Comparison of ENCODE assay signal across 8 cellular contexts in the genomic region with DNA sequence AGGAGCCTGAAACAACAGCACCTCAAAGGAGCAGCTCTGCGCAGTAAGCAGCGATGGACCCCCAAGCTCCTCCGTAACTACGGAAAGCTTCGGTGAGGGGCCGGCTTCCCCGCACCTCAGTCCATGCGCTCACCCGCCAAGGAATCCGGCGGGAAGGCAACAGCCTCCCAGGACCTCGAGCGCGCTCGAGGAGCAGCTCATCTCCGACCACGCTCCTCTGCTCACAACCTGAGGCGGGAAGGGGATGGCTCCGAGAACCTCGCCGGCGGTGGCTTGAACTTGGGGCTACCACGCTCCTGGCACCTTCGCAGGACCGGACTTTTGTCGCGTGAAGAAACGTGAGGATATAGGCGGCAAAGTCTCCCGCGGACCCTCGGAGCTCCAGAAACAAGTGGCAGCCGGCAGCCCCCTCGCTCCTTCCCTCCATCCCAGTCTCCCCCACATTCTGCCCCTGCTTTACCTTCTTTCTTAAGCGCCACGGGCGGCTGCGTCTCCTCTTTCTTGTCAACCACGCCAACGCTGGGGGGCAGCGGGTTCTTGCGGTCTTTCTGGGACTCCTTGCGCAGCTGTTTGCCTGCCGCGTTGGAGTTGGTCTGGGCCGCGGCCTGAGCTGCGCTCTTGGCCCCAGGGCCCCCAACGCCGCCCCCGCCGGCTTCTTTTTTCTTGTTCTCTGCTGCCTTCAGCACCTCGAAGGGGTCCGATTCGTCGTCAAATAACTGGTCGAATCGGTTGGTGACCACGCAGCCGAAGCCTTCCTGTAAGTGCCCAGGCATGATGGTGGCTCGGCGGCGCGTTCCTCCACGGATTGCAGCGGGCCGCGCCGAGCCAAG. TPM values are rescaled to one million over a fixed set of nuclear protein-coding genes. Genes with fewer than 3 reads are reported as not detected.
DNase-seq lines count a peak whose midpoint lies in the region; ATAC-seq and TF ChIP-seq lines count a peak whose summit lies in the region.

No MANE protein-coding gene starts in this region.

- peaks cover 8% of the 10 kb centered on the region for H3K4me1 Mint-ChIP-seq in Caco-2 (ENCODE audit: low read depth, unreplicated experiment)
- peaks cover 70% of the 10 kb centered on the region for H3K4me1 Mint-ChIP-seq in activated T-cell treated with anti-CD3 and anti-CD28 coated beads, Interleukin-2, amount 50 U/mL, for 72 hours (ENCODE audit: low read depth)

- H3K27me3 ChIP-seq in Caco-2 (replicated peaks; ENCODE audit: control insufficient read depth, insufficient read depth, low read length): no peaks in the 10 kb centered on the region
- H3K27me3 ChIP-seq in osteoblast (ENCODE audit: insufficient read depth, low read length): no peaks in the 10 kb centered on the region
- no peaks in the 10 kb centered on the region for H3K27me3 ChIP-seq in upper lobe of right lung

- no peaks in the 10 kb centered on the region for H3K9me3 Mint-ChIP-seq in Caco-2 (ENCODE audit: unreplicated experiment)
- no peaks in the 10 kb centered on the region for H3K9me3 Mint-ChIP-seq in activated T-cell treated with anti-CD3 and anti-CD28 coated beads, Interleukin-2, amount 50 U/mL, for 72 hours

- peaks cover 53% of the 10 kb centered on the region for H3K79me2 ChIP-seq in osteoblast (ENCODE audit: insufficient read depth, low read length)

- TF ChIP-seq POLR2A in NB4 (IDR thresholded peaks at IDR 0.05; ENCODE audit: extremely low read depth, insufficient read length): peak; percentile 59

- H4K20me1 ChIP-seq in osteoblast (ENCODE audit: insufficient read depth, low read length): peaks cover 48% of the 10 kb centered on the region

- CTCF ChIA-PET in Caco-2 (lab: Charles Lee): interaction anchor here (0.7 kb wide), 1 partner anchor 71 kb away, joined by 4 read pairs; no protein-coding TSS in a partner anchor

- TF ChIP-seq CTCF in Caco-2 (IDR thresholded peaks at IDR 0.05; ENCODE audit: insufficient read depth in 1 of 2, low read depth in 1 of 2, low read length in 1 of 2, severe bottlenecking in 1 of 2, unreplicated experiment in 1 of 2) (no peak), NB4 (IDR thresholded peaks at IDR 0.05; ENCODE audit: low read depth, low read length) (no peak), osteoblast (IDR thresholded peaks at IDR 0.05; ENCODE audit: extremely low read depth, low read depth, low read length) (no peak), upper lobe of right lung (IDR thresholded peaks at IDR 0.05) (no peak)

- H3K27ac ChIP-seq in osteoblast (ENCODE audit: low read depth, low read length) (peak overlapping the region; percentile 82), upper lobe of right lung (peak overlapping the region; percentile 92)

- DNase-seq in Caco-2 (peak in 1 of 2 experiments; percentile 15), NB4 (ENCODE audit: low read depth) (peak; percentile 43), germinal center (ENCODE audit: low spot score) (peak; percentile 24), osteoblast (ENCODE audit: insufficient read length, low spot score, missing footprints) (no peak), upper lobe of right lung (peak; percentile 73), ureter (ENCODE audit: low spot score) (no peak)
- peak; percentile 31 to 44 for DNase-seq in activated T-cell treated with anti-CD3 and anti-CD28 coated beads, Interleukin-2, amount 50 U/mL, for 72 hours

- intact Hi-C loops in Caco-2 (cut with micrococcal nuclease; ENCODE audit: unreplicated experiment) (loop anchor here (2.0 kb wide), 1 partner anchor 71 kb away; no protein-coding TSS in a partner anchor), upper lobe of right lung (cut with DNase I) (no loop called here)

- ATAC-seq in GM21786 (IDR thresholded peaks at IDR 0.05; ENCODE audit: unreplicated experiment) (peak; percentile 0), upper lobe of right lung (peak; percentile 8)
- ATAC-seq in activated T-cell treated with anti-CD3 and anti-CD28 coated beads, Interleukin-2, amount 50 U/mL, for 72 hours (replicated peaks in 1 of 2): peak; percentile 1 to 5

- H3K36me3 ChIP-seq in Caco-2 (ENCODE audit: control insufficient read depth, insufficient read depth, low read length) (no peaks in the 10 kb centered on the region), osteoblast (ENCODE audit: insufficient read depth, low read length) (peaks cover 16% of the 10 kb centered on the region), upper lobe of right lung (peaks cover 15% of the 10 kb centered on the region)

- peak overlapping the region; percentile 93 for H3K4me2 ChIP-seq in osteoblast (ENCODE audit: insufficient read depth, low read length)

- H3K4me1 ChIP-seq in Caco-2 (no peaks in the 10 kb centered on the region; the same call in 1 of the 2 replicates), osteoblast (ENCODE audit: insufficient read depth, low read length) (peaks cover 24% of the 10 kb centered on the region), upper lobe of right lung (peaks cover 28% of the 10 kb centered on the region)

- H3K27ac Mint-ChIP-seq in Caco-2 (ENCODE audit: unreplicated experiment): peak overlapping the region; percentile 99
- peak overlapping the region; percentile 100 for H3K27ac Mint-ChIP-seq in activated T-cell treated with anti-CD3 and anti-CD28 coated beads, Interleukin-2, amount 50 U/mL, for 72 hours

- H3K4me3 ChIP-seq in Caco-2 (ENCODE audit: low read depth, low read length) (peak overlapping the region; percentile 83), NB4 (ENCODE audit: low read depth, low read length) (peak overlapping the region; percentile 90), osteoblast (ENCODE audit: insufficient read depth, low read length) (peak overlapping the region; percentile 97), upper lobe of right lung (peak overlapping the region; percentile 78)

- POLR2A ChIA-PET in Caco-2 (lab: Charles Lee): interaction anchor here (0.6 kb wide), 1 partner anchor 71 kb away, joined by 4 read pairs; no protein-coding TSS in a partner anchor

- peak overlapping the region; percentile 99 for H2AFZ ChIP-seq in osteoblast (ENCODE audit: low read length)

- no peaks in the 10 kb centered on the region for H3K27me3 Mint-ChIP-seq in Caco-2 (ENCODE audit: insufficient read depth, unreplicated experiment)
- no peaks in the 10 kb centered on the region for H3K27me3 Mint-ChIP-seq in activated T-cell treated with anti-CD3 and anti-CD28 coated beads, Interleukin-2, amount 50 U/mL, for 72 hours (ENCODE audit: low read depth)

- H3K4me3 Mint-ChIP-seq in Caco-2 (ENCODE audit: unreplicated experiment): peak overlapping the region; percentile 100
- peak overlapping the region; percentile 89 to 100 for H3K4me3 Mint-ChIP-seq in activated T-cell treated with anti-CD3 and anti-CD28 coated beads, Interleukin-2, amount 50 U/mL, for 72 hours

- BruUV-seq in Caco-2 (replicated peaks; lab: Mats Ljungman, UMichigan): no TSS peak

- peaks cover 56% of the 10 kb centered on the region for H3K36me3 Mint-ChIP-seq in Caco-2 (ENCODE audit: insufficient read depth, unreplicated experiment)
- H3K36me3 Mint-ChIP-seq in activated T-cell treated with anti-CD3 and anti-CD28 coated beads, Interleukin-2, amount 50 U/mL, for 72 hours (ENCODE audit: insufficient read depth in 2 of 2): peaks cover 27 to 50% of the 10 kb centered on the region in 2 donors

- H3K9me3 ChIP-seq in Caco-2: no peaks in the 10 kb centered on the region
- no peaks in the 10 kb centered on the region for H3K9me3 ChIP-seq in osteoblast (ENCODE audit: low read depth, low read length)
- no peaks in the 10 kb centered on the region for H3K9me3 ChIP-seq in upper lobe of right lung

RNA-seq across cellular contexts. Expression of gene SERBP1, which starts 0.5 kb away (rescaled TPM):
- total RNA-seq in Caco-2 (2022): 182 and 192 TPM in 2 replicates
- total RNA-seq in activated T-cell treated with anti-CD3 and anti-CD28 coated beads, Interleukin-2, amount 50 U/mL, for 72 hours: 100 to 1,000 TPM; 288 to 386 TPM
- 152 and 161 TPM in 2 replicates for total RNA-seq in osteoblast
- total RNA-seq in upper lobe of right lung: 137 TPM
- 174 TPM for total RNA-seq in ureter

Comparison
In these comparisons a context has a peak if more than half of its experiments do, and no peak if none do; other contexts are left out.
1. DNase-seq: peak in NB4 (single experiment), activated T-cell treated with anti-CD3 and anti-CD28 coated beads, Interleukin-2, amount 50 U/mL, for 72 hours (2 of 2), germinal center (single experiment) and upper lobe of right lung (single experiment); none in osteoblast (single experiment) and ureter (single experiment).
2. Peak in every context shown above with its lines, with median percentiles within 50 percentile points of each other: H3K4me3 ChIP-seq and ATAC-seq.